27 cellular contexts compared by ENCODE assay signal in the genomic region with DNA sequence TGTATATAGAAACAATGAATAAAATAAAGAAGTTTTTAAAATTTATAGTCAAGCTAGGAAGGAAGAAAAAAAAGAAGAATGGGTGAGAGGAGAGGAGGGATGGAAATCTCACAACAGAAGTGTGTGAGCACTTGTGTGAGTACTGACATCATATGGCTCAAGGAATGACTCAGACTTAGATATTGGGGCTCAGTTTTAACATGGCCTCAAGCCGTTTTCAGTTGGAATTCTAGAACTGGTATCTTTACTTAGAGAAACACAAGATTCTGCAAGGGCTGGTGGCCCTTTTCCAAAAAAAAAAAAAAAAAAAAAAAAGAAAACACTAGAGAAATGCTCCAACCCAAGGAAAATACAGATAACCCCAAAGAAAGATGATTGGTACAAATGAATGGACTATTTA.
"Had no signal": no experiment of that assay in that cellular context is flagged by ENCODE, and none has a peak within 500 bp of the region (broad histone marks: within the 10 kb centered on the region; RNA-seq: fewer than 3 reads in every experiment).

No MANE protein-coding gene starts in this region.

- FAIRE-seq: colon, kidney, pancreas had no signal

- H3K27ac ChIP-seq: esophagus squamous epithelium, gastroesophageal sphincter, left ventricle myocardium inferior, lower lobe of right lung, pancreas, right lobe of liver, spleen, tibial nerve, upper lobe of right lung, vagina had no signal

- DNase-seq: effector memory CD8-positive, alpha-beta T cell; esophagus squamous epithelium; glutamatergic neuron; kidney; left cardiac atrium; left ventricle myocardium inferior; lower lobe of right lung; mesenchymal stem cell; midbrain; naive B cell; occipital lobe; pancreas; right lobe of liver; spleen; stimulated activated CD4-positive, alpha-beta T cell treated with anti-CD3 and anti-CD28 coated beads, Interleukin-15, amount 100 ng/mL, for 24 hours; stimulated activated CD4-positive, alpha-beta T cell treated with anti-CD3 and anti-CD28 coated beads, Interleukin-1b, Interleukin-23, amount 100 ng/mL, for 48 hours; stimulated activated CD4-positive, alpha-beta T cell treated with anti-CD3 and anti-CD28 coated beads, Interleukin-4, amount 100 ng/mL, for 24 hours; upper lobe of right lung had no signal

- H3K4me1 ChIP-seq: esophagus squamous epithelium, gastroesophageal sphincter, left ventricle myocardium inferior, lower lobe of right lung, pancreas, right lobe of liver, spleen, tibial nerve, upper lobe of right lung, vagina had no signal

- ATAC-seq: effector memory CD8-positive, alpha-beta T cell; gastroesophageal sphincter; left cardiac atrium; lower lobe of right lung; pancreas; right lobe of liver; stimulated activated memory B cell treated with anti-CD40 and anti-IgM and Interleukin-4, amounts not matched to agents 10 μg/mL and 1 μg/mL and 100 μg/mL, for 72 hours; upper lobe of right lung had no signal

- H3K9me3 ChIP-seq: esophagus squamous epithelium, gastroesophageal sphincter, left ventricle myocardium inferior, lower lobe of right lung, pancreas, right lobe of liver, spleen, tibial nerve, upper lobe of right lung, vagina had no signal

- H3K27me3 Mint-ChIP-seq: dendritic cell treated with granulocyte-macrophage colony-stimulating factor and Interleukin-4, amounts not matched to agents 40 ng/mL and 50 ng/mL, for 4 days; effector memory CD8-positive, alpha-beta T cell; naive B cell; progenitor cell of endocrine pancreas; stimulated activated memory B cell treated with anti-CD40 and anti-IgM and Interleukin-4, amounts not matched to agents 10 μg/mL and 1 μg/mL and 100 μg/mL, for 72 hours; stimulated activated naive CD8-positive, alpha-beta T cell treated with anti-CD3 and anti-CD28 coated beads, Interleukin-15, Interleukin-2, amounts not matched to agents 100 ng/mL and 50 ng/mL, for 24 hours had no signal

- H3K27ac Mint-ChIP-seq: dendritic cell treated with granulocyte-macrophage colony-stimulating factor and Interleukin-4, amounts not matched to agents 40 ng/mL and 50 ng/mL, for 4 days; effector memory CD8-positive, alpha-beta T cell; naive B cell; nephron; progenitor cell of endocrine pancreas; stimulated activated memory B cell treated with anti-CD40 and anti-IgM and Interleukin-4, amounts not matched to agents 10 μg/mL and 1 μg/mL and 100 μg/mL, for 72 hours; stimulated activated naive CD8-positive, alpha-beta T cell treated with anti-CD3 and anti-CD28 coated beads, Interleukin-15, Interleukin-2, amounts not matched to agents 100 ng/mL and 50 ng/mL, for 24 hours had no signal

- H3K4me1 Mint-ChIP-seq: naive B cell; nephron; stimulated activated memory B cell treated with anti-CD40 and anti-IgM and Interleukin-4, amounts not matched to agents 10 μg/mL and 1 μg/mL and 100 μg/mL, for 72 hours had no signal

- H3K4me3 Mint-ChIP-seq: dendritic cell treated with granulocyte-macrophage colony-stimulating factor and Interleukin-4, amounts not matched to agents 40 ng/mL and 50 ng/mL, for 4 days; effector memory CD8-positive, alpha-beta T cell; naive B cell; nephron; stimulated activated memory B cell treated with anti-CD40 and anti-IgM and Interleukin-4, amounts not matched to agents 10 μg/mL and 1 μg/mL and 100 μg/mL, for 72 hours; stimulated activated naive CD8-positive, alpha-beta T cell treated with anti-CD3 and anti-CD28 coated beads, Interleukin-15, Interleukin-2, amounts not matched to agents 100 ng/mL and 50 ng/mL, for 24 hours had no signal

- H3K4me3 ChIP-seq: esophagus squamous epithelium, gastroesophageal sphincter, left ventricle myocardium inferior, lower lobe of right lung, pancreas, right lobe of liver, spleen, tibial nerve, upper lobe of right lung, vagina had no signal

- H3K9me3 Mint-ChIP-seq: dendritic cell treated with granulocyte-macrophage colony-stimulating factor and Interleukin-4, amounts not matched to agents 40 ng/mL and 50 ng/mL, for 4 days; effector memory CD8-positive, alpha-beta T cell; naive B cell; nephron; stimulated activated memory B cell treated with anti-CD40 and anti-IgM and Interleukin-4, amounts not matched to agents 10 μg/mL and 1 μg/mL and 100 μg/mL, for 72 hours; stimulated activated naive CD8-positive, alpha-beta T cell treated with anti-CD3 and anti-CD28 coated beads, Interleukin-15, Interleukin-2, amounts not matched to agents 100 ng/mL and 50 ng/mL, for 24 hours had no signal
